11 cellular contexts compared by ENCODE assay signal in the genomic region with DNA sequence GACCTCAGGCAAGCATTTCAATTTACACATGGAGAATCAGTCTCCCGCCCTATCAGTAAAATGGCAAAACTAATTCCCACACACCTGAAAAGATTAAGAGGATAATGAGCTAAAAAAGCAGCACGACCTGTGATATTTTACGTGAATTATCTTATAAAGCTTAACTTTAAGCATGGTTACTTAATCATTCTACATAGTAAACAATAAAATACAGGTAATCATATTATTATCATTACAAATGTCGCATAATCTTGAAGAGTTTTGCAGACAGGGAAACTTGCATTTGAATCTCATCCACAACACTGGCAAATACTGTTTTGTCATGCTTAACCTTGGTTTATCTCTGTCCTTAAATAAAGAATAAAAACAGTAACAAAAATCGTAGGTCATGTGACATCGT.
"Had no signal": no experiment of that assay in that cellular context is flagged by ENCODE, and none has a peak within 500 bp of the region (broad histone marks: within the 10 kb centered on the region; RNA-seq: fewer than 3 reads in every experiment).

No MANE protein-coding gene starts in this region.

- ATAC-seq: GM23338, HCT116 had no signal

- FAIRE-seq: H1, H54 had no signal

- DNase-seq: GM23248, GOT3, H7, H9, HCEC 1CT, HFFc6 had no signal

- H3K4me1 ChIP-seq: HAP-1 had no signal

- H3K9me3 ChIP-seq: HAP-1 had no signal

- H3K36me3 ChIP-seq: HAP-1 had no signal

- H3K9ac ChIP-seq: GM23248 had no signal

- H3K4me2 ChIP-seq: GM23338 had no signal

- H3K4me3 ChIP-seq: GM23248, GM23338, HAP-1 had no signal

- H2AFZ ChIP-seq: GM23248, GM23338 had no signal

- H3K27ac ChIP-seq: GM23248 had no signal
